In genomic region chr6:153125032-153125431, GRCh38 we compare ENCODE assay signal across 20 cellular contexts. TPM values are rescaled to one million over a fixed set of nuclear protein-coding genes. Genes with fewer than 3 reads are reported as not detected.
DNase-seq lines count a peak whose midpoint lies in the region; ATAC-seq and TF ChIP-seq lines count a peak whose summit lies in the region.
"Had no signal": no experiment of that assay in that cellular context is flagged by ENCODE, and none has a peak within 500 bp of the region (broad histone marks: within the 10 kb centered on the region; RNA-seq: fewer than 3 reads in every experiment).

No MANE protein-coding gene starts in this region.

- no peak for TF ChIP-seq CTCF in RWPE2 (IDR thresholded peaks at IDR 0.05; ENCODE audit: poor library complexity, severe bottlenecking)
- no peak for TF ChIP-seq CTCF in right lobe of liver (IDR thresholded peaks at IDR 0.05)

- H3K36me3 ChIP-seq in RWPE2 (ENCODE audit: low read depth) (no peaks in the 10 kb centered on the region), right lobe of liver (no peaks in the 10 kb centered on the region)
- H3K36me3 ChIP-seq: WERI-Rb-1 had no signal

- no peaks in the 10 kb centered on the region for H3K9me3 ChIP-seq in RWPE2 (ENCODE audit: severe bottlenecking)
- H3K9me3 ChIP-seq in right lobe of liver = no peaks in the 10 kb centered on the region
- H3K9me3 ChIP-seq: psoas muscle had no signal

- H3K27ac ChIP-seq in RWPE2 (ENCODE audit: poor library complexity, severe bottlenecking) = no peak overlapping the region
- no peak overlapping the region for H3K27ac ChIP-seq in right lobe of liver
- H3K27ac ChIP-seq: psoas muscle, WERI-Rb-1 had no signal

- intact Hi-C loops in left colon (cut with DNase I, micrococcal nuclease) = no loop called here
- intact Hi-C loops in right lobe of liver (cut with DNase I) = no loop called here

- H3K4me1 ChIP-seq in RWPE2 (ENCODE audit: insufficient read depth, poor library complexity, severe bottlenecking) (peaks cover 18% of the 10 kb centered on the region), right lobe of liver (peaks cover 0 to 3% (median 0%) of the 10 kb centered on the region in 4 donors)

- peak; percentile 53; the same call in 2 of the 3 replicates for ATAC-seq in RWPE2 (ENCODE audit: low read depth)
- peak; percentile 97 for ATAC-seq in left colon
- no peak for ATAC-seq in GM21526 (IDR thresholded peaks at IDR 0.05; ENCODE audit: low FRiP score, unreplicated experiment)
- ATAC-seq in right lobe of liver = no peak
- ATAC-seq: activated naive CD8-positive, alpha-beta T cell treated with anti-CD3 and anti-CD28 coated beads, Interleukin-2, amount 50 U/mL, for 24 hours; psoas muscle had no signal

- no peak overlapping the region for H3K4me3 ChIP-seq in RWPE2 (ENCODE audit: severe bottlenecking)
- H3K4me3 ChIP-seq in right lobe of liver = no peak overlapping the region
- H3K4me3 ChIP-seq: psoas muscle had no signal

- peak; percentile 77 for DNase-seq in DMS53 treated with DMSO at 0.1 percent for 48 hours (lab: John Stamatoyannopoulos, UW; ENCODE audit: unreplicated experiment)
- DNase-seq in NCI-H146 (lab: John Stamatoyannopoulos, UW) = peak; percentile 88
- DNase-seq in RWPE2 (ENCODE audit: low spot score) = no peak
- DNase-seq in left colon = no peak
- DNase-seq in NCI-H2171 treated with DMSO at 0.1 percent for 48 hours (lab: John Stamatoyannopoulos, UW) = no peak
- DNase-seq in right lobe of liver = no peak
- DNase-seq: activated CD4-positive, alpha-beta T cell treated with anti-CD3 and anti-CD28 coated beads, Interleukin-2, amount 50 U/mL, for 4 hours; activated effector memory CD4-positive, alpha-beta T cell treated with anti-CD3 and anti-CD28 coated beads, Interleukin-2, amount 50 U/mL, for 16 hours; activated naive CD8-positive, alpha-beta T cell treated with anti-CD3 and anti-CD28 coated beads, Interleukin-2, amount 50 U/mL, for 24 hours; CD4-positive, alpha-beta T cell; DMS 273 treated with DMSO at 0.1 percent for 48 hours; effector memory CD4-positive, alpha-beta T cell; GDM1; islet precursor cell; Karpas-422; NK-92 treated with Interleukin-12 subunit alpha and Interleukin-12 subunit beta, amount 100 ng/mL, for 24 hours; psoas muscle; stimulated activated CD4-positive, alpha-beta T cell treated with anti-CD3 and anti-CD28 coated beads, Interleukin-1b, Interleukin-23, amount 100 ng/mL, for 48 hours; WERI-Rb-1 had no signal

- no peak for TF ChIP-seq POLR2A in right lobe of liver (IDR thresholded peaks at IDR 0.05)

- H3K27me3 ChIP-seq in RWPE2 (ENCODE audit: insufficient read depth, poor library complexity, severe bottlenecking) (no peaks in the 10 kb centered on the region), right lobe of liver (no peaks in the 10 kb centered on the region)

RNA-seq across cellular contexts. Expression of gene RGS17, which starts 6.0 kb away (rescaled TPM):
- under 1 TPM; 0.40 to 0.61 TPM for total RNA-seq in left colon
- total RNA-seq in right lobe of liver = not detected
- total RNA-seq: CD4-positive, alpha-beta T cell had no signal

Comparison
In these comparisons a context has a peak if more than half of its experiments do, and no peak if none do; other contexts are left out.
1. DNase-seq: peak in DMS53 treated with DMSO at 0.1 percent for 48 hours (single experiment) and NCI-H146 (single experiment); none in RWPE2 (single experiment), left colon (0 of 2), NCI-H2171 treated with DMSO at 0.1 percent for 48 hours (single experiment) and right lobe of liver (0 of 3).
2. ATAC-seq: peak in RWPE2 (single experiment) and left colon (single experiment); none in GM21526 (single experiment) and right lobe of liver (0 of 4).